14 cellular contexts compared by ENCODE assay signal in the genomic region with DNA sequence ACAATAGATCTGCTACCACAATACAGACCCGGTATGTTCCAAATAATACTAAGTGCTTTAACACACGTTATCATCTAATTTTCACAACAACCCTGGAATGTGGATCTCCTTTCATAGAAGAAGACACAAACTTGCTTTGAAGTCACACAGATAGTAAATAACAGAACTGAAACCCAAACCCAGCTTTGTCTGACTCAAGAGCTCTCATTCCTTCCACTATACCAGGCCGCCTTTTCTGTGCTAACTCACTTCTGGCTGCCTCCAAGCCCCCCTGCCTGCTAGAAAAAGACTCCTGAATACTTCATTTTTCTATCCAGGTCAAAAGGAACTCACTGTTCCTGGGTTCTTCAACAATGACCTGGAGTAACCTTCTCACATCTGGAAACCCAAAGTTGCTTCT. TPM values are rescaled to one million over a fixed set of nuclear protein-coding genes. Genes with fewer than 3 reads are reported as not detected.
DNase-seq lines count a peak whose midpoint lies in the region; ATAC-seq and TF ChIP-seq lines count a peak whose summit lies in the region.
"Had no signal": no experiment of that assay in that cellular context is flagged by ENCODE, and none has a peak within 500 bp of the region (broad histone marks: within the 10 kb centered on the region; RNA-seq: fewer than 3 reads in every experiment).

No MANE protein-coding gene starts in this region.

- H3K9me2 ChIP-seq in Loucy (replicated peaks; ENCODE audit: low read depth, low read length): no peaks in the 10 kb centered on the region

- peaks cover 30% of the 10 kb centered on the region for H3K79me2 ChIP-seq in Loucy (ENCODE audit: insufficient read depth, low read length)

- no peak for TF ChIP-seq CTCF in Loucy (conservative IDR thresholded peaks at IDR 0.05; ENCODE audit: low read length)

- H3K4me2 ChIP-seq in Loucy (ENCODE audit: low read depth, low read length, poor library complexity, severe bottlenecking): peak overlapping the region; percentile 93

- peaks cover 62% of the 10 kb centered on the region for H3K4me1 ChIP-seq in Loucy (ENCODE audit: insufficient read depth, low read length, poor library complexity, severe bottlenecking)

- H3K36me3 ChIP-seq in Loucy (ENCODE audit: insufficient read depth, low read length): peaks cover 35% of the 10 kb centered on the region; the same call in 1 of the 2 replicates
- H3K36me3 ChIP-seq: MG63 had no signal

- H3K4me3 Mint-ChIP-seq in activated CD8-positive, alpha-beta memory T cell treated with anti-CD3 and anti-CD28 coated beads, Interleukin-2, amount 10 ng/mL, durations not matched to agents 7 days and 5 days: no peak overlapping the region
- H3K4me3 Mint-ChIP-seq in activated naive CD8-positive, alpha-beta T cell treated with anti-CD3 and anti-CD28 coated beads for 36 hours: peak overlapping the region; percentile 16
- peak overlapping the region; percentile 33 to 73 for H3K4me3 Mint-ChIP-seq in stimulated activated naive B cell treated with anti-CD40 and anti-IgM and Interleukin-4, amounts not matched to agents 10 μg/mL and 1 μg/mL and 100 μg/mL, for 72 hours

- CTCF ChIA-PET in activated CD8-positive, alpha-beta memory T cell treated with anti-CD3 and anti-CD28 coated beads, Interleukin-2, amount 10 ng/mL, durations not matched to agents 7 days and 5 days (lab: Charles Lee): interaction anchor here (1.0 to 7.3 kb wide), 4 partner anchors 12 to 44 kb away, joined by 3 to 53 read pairs (median 5); partner anchors contain the start of gene FMNL3

- no peak for DNase-seq in activated CD8-positive, alpha-beta memory T cell treated with anti-CD3 and anti-CD28 coated beads, Interleukin-2, amount 10 ng/mL, durations not matched to agents 7 days and 5 days
- no peak for DNase-seq in activated CD8-positive, alpha-beta memory T cell treated with anti-CD3 and anti-CD28 coated beads, Interleukin-2, amount 50 U/mL, for 48 hours
- DNase-seq in activated naive CD8-positive, alpha-beta T cell treated with anti-CD3 and anti-CD28 coated beads for 36 hours: peak; percentile 35
- DNase-seq in stimulated activated naive B cell treated with anti-CD40 and anti-IgM and Interleukin-4, amounts not matched to agents 10 μg/mL and 1 μg/mL and 100 μg/mL, for 72 hours: no peak
- DNase-seq in NCI-H226: no peak
- no peak for DNase-seq in cerebellar nuclear complex (lab: John Stamatoyannopoulos, UW)
- DNase-seq: mammary epithelial cell, MG63, stomach, WERI-Rb-1 had no signal

- no peaks in the 10 kb centered on the region for H3K27me3 ChIP-seq in Loucy (ENCODE audit: insufficient read depth, low read length, poor library complexity, severe bottlenecking)
- H3K27me3 ChIP-seq: MG63, stomach had no signal

- H3K9ac ChIP-seq in Loucy (ENCODE audit: low read depth, low read length, poor library complexity, severe bottlenecking): peak overlapping the region; percentile 76

- peak overlapping the region; percentile 94 for H3K27ac Mint-ChIP-seq in activated CD8-positive, alpha-beta memory T cell treated with anti-CD3 and anti-CD28 coated beads, Interleukin-2, amount 10 ng/mL, durations not matched to agents 7 days and 5 days
- H3K27ac Mint-ChIP-seq in activated naive CD8-positive, alpha-beta T cell treated with anti-CD3 and anti-CD28 coated beads for 36 hours: peak overlapping the region; percentile 94
- peak overlapping the region; percentile 95 for H3K27ac Mint-ChIP-seq in stimulated activated naive B cell treated with anti-CD40 and anti-IgM and Interleukin-4, amounts not matched to agents 10 μg/mL and 1 μg/mL and 100 μg/mL, for 72 hours

- H3K27me3 Mint-ChIP-seq in activated CD8-positive, alpha-beta memory T cell treated with anti-CD3 and anti-CD28 coated beads, Interleukin-2, amount 10 ng/mL, durations not matched to agents 7 days and 5 days: no peaks in the 10 kb centered on the region
- H3K27me3 Mint-ChIP-seq in activated naive CD8-positive, alpha-beta T cell treated with anti-CD3 and anti-CD28 coated beads for 36 hours: no peaks in the 10 kb centered on the region
- H3K27me3 Mint-ChIP-seq in stimulated activated naive B cell treated with anti-CD40 and anti-IgM and Interleukin-4, amounts not matched to agents 10 μg/mL and 1 μg/mL and 100 μg/mL, for 72 hours: no peaks in the 10 kb centered on the region

- H3K9me3 ChIP-seq in Loucy (ENCODE audit: insufficient read depth, low read depth, low read length): no peaks in the 10 kb centered on the region
- H3K9me3 ChIP-seq: stomach had no signal

- no peaks in the 10 kb centered on the region for H4K20me1 ChIP-seq in Loucy (ENCODE audit: insufficient read depth, low read length, poor library complexity, severe bottlenecking)

- no peaks in the 10 kb centered on the region for H3K9me3 Mint-ChIP-seq in activated CD8-positive, alpha-beta memory T cell treated with anti-CD3 and anti-CD28 coated beads, Interleukin-2, amount 10 ng/mL, durations not matched to agents 7 days and 5 days (ENCODE audit: low read depth)
- no peaks in the 10 kb centered on the region for H3K9me3 Mint-ChIP-seq in activated naive CD8-positive, alpha-beta T cell treated with anti-CD3 and anti-CD28 coated beads for 36 hours
- H3K9me3 Mint-ChIP-seq in stimulated activated naive B cell treated with anti-CD40 and anti-IgM and Interleukin-4, amounts not matched to agents 10 μg/mL and 1 μg/mL and 100 μg/mL, for 72 hours: no peaks in the 10 kb centered on the region

- H3K4me1 Mint-ChIP-seq in activated CD8-positive, alpha-beta memory T cell treated with anti-CD3 and anti-CD28 coated beads, Interleukin-2, amount 10 ng/mL, durations not matched to agents 7 days and 5 days: peaks cover 51% of the 10 kb centered on the region
- peaks cover 66% of the 10 kb centered on the region for H3K4me1 Mint-ChIP-seq in activated naive CD8-positive, alpha-beta T cell treated with anti-CD3 and anti-CD28 coated beads for 36 hours
- peaks cover 66 to 82% of the 10 kb centered on the region in 2 donors for H3K4me1 Mint-ChIP-seq in stimulated activated naive B cell treated with anti-CD40 and anti-IgM and Interleukin-4, amounts not matched to agents 10 μg/mL and 1 μg/mL and 100 μg/mL, for 72 hours

- no peaks in the 10 kb centered on the region; the same call in 1 of the 2 replicates for H3F3A ChIP-seq in Loucy (ENCODE audit: low read depth)

- H3K36me3 Mint-ChIP-seq in activated CD8-positive, alpha-beta memory T cell treated with anti-CD3 and anti-CD28 coated beads, Interleukin-2, amount 10 ng/mL, durations not matched to agents 7 days and 5 days: peaks cover 29% of the 10 kb centered on the region
- H3K36me3 Mint-ChIP-seq in activated naive CD8-positive, alpha-beta T cell treated with anti-CD3 and anti-CD28 coated beads for 36 hours: peaks cover 61% of the 10 kb centered on the region
- peaks cover 68 to 88% of the 10 kb centered on the region in 2 donors for H3K36me3 Mint-ChIP-seq in stimulated activated naive B cell treated with anti-CD40 and anti-IgM and Interleukin-4, amounts not matched to agents 10 μg/mL and 1 μg/mL and 100 μg/mL, for 72 hours

- H2AFZ ChIP-seq in Loucy (ENCODE audit: low read length): no peak overlapping the region

- no peak for ATAC-seq in activated CD8-positive, alpha-beta memory T cell treated with anti-CD3 and anti-CD28 coated beads, Interleukin-2, amount 10 ng/mL, durations not matched to agents 7 days and 5 days
- peak; percentile 87 to 88 for ATAC-seq in stimulated activated naive B cell treated with anti-CD40 and anti-IgM and Interleukin-4, amounts not matched to agents 10 μg/mL and 1 μg/mL and 100 μg/mL, for 72 hours (replicated peaks)
- ATAC-seq in GM21723 (IDR thresholded peaks at IDR 0.05; ENCODE audit: unreplicated experiment): no peak
- ATAC-seq: Panc1 had no signal

- H3K4me3 ChIP-seq in Loucy (ENCODE audit: low read length, poor library complexity, severe bottlenecking): no peak overlapping the region
- H3K4me3 ChIP-seq: MG63, stomach had no signal

RNA-seq across cellular contexts. Expression of gene PRPF40B, which starts 37.8 kb away (rescaled TPM):
- 10 to 100 TPM in 1 of 2 experiments, 1 to 10 TPM in 1; 7.8 to 15.2 TPM for total RNA-seq in activated CD8-positive, alpha-beta memory T cell treated with anti-CD3 and anti-CD28 coated beads, Interleukin-2, amount 10 ng/mL, durations not matched to agents 7 days and 5 days
- total RNA-seq in activated naive CD8-positive, alpha-beta T cell treated with anti-CD3 and anti-CD28 coated beads for 36 hours: 1 to 10 TPM; 8.1 to 8.5 TPM

RNA-seq across cellular contexts. Expression of gene FMNL3, which starts 46.0 kb away (rescaled TPM):
- total RNA-seq in activated CD8-positive, alpha-beta memory T cell treated with anti-CD3 and anti-CD28 coated beads, Interleukin-2, amount 10 ng/mL, durations not matched to agents 7 days and 5 days: 10 to 100 TPM; 44.2 to 50.5 TPM
- total RNA-seq in activated naive CD8-positive, alpha-beta T cell treated with anti-CD3 and anti-CD28 coated beads for 36 hours: 10 to 100 TPM; 20.3 to 22.3 TPM

RNA-seq across cellular contexts. Expression of gene FAM186B, which starts 55.8 kb away (rescaled TPM):
- not detected for total RNA-seq in activated CD8-positive, alpha-beta memory T cell treated with anti-CD3 and anti-CD28 coated beads, Interleukin-2, amount 10 ng/mL, durations not matched to agents 7 days and 5 days
- under 1 TPM; 0.14 to 0.41 TPM for total RNA-seq in activated naive CD8-positive, alpha-beta T cell treated with anti-CD3 and anti-CD28 coated beads for 36 hours
- total RNA-seq: skeletal muscle tissue had no signal

Comparison
In these comparisons a context has a peak if more than half of its experiments do, and no peak if none do; other contexts are left out.
1. ATAC-seq: peak in stimulated activated naive B cell treated with anti-CD40 and anti-IgM and Interleukin-4, amounts not matched to agents 10 μg/mL and 1 μg/mL and 100 μg/mL, for 72 hours (2 of 2); none in activated CD8-positive, alpha-beta memory T cell treated with anti-CD3 and anti-CD28 coated beads, Interleukin-2, amount 10 ng/mL, durations not matched to agents 7 days and 5 days (single experiment) and GM21723 (single experiment).
2. Peak in every context shown above with its lines, with median percentiles within 50 percentile points of each other: H3K27ac Mint-ChIP-seq.